11 cellular contexts compared by ENCODE assay signal in the genomic region with DNA sequence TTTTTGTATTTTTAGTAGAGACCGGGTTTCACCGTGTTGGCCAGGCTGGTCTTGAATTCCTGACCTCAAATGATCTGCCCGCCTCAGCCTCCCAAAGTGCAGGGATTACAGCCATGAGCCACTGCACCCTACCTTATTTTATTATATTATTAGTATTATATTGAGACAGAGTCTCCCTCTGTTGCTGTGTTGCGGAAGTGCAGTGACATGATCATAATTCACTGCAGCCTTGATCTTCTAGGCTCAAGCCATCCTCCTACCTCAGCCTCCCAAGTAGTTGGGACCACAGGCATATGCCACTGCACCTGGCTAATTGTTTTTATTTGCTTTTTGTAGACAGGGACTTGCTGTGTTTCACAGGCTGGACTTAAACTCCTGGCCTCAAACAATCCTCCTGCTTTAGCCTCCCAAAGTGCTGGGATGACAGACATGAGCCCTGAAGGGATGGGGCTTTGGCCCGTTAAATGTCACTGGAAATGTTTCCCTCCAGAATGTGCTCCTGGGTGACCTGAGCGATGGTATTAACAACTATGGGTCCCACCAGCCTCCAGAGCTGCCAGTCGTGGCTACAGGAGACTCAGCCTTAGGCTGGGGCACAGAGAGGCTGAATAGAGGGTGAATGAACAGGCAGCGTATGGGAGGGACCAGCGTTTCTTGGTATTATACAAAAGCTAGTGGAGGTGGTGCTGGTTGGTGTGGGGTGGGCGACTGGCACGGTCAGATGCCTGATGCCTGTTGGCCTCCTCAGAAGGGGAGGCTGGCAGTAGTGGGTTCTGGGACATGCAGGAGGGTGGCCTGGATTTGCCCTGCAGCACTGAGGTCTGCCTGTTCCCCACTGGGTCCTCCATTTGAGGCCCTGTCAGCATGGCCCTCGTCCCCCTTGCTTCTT. TPM values are rescaled to one million over a fixed set of nuclear protein-coding genes. Genes with fewer than 3 reads are reported as not detected.
DNase-seq lines count a peak whose midpoint lies in the region; TF ChIP-seq lines count a peak whose summit lies in the region.
"Had no signal": no experiment of that assay in that cellular context is flagged by ENCODE, and none has a peak within 500 bp of the region (broad histone marks: within the 10 kb centered on the region; RNA-seq: fewer than 3 reads in every experiment).

No MANE protein-coding gene starts in this region.

- H3K9me3 Mint-ChIP-seq in Calu3 (ENCODE audit: low read depth, unreplicated experiment) = no peaks in the 10 kb centered on the region
- H3K9me3 Mint-ChIP-seq: activated T-cell treated with anti-CD3 and anti-CD28 coated beads, Interleukin-2, amount 50 U/mL, for 24 hours had no signal

- H3K27me3 Mint-ChIP-seq in Calu3 (ENCODE audit: unreplicated experiment) = no peaks in the 10 kb centered on the region
- H3K27me3 Mint-ChIP-seq: activated T-cell treated with anti-CD3 and anti-CD28 coated beads, Interleukin-2, amount 50 U/mL, for 24 hours had no signal

- CTCF ChIA-PET in Calu3 (lab: Charles Lee) = interaction anchor here (0.5 to 1.5 kb wide), 2 partner anchors 16 to 58 kb away, joined by 3 read pairs; no protein-coding TSS in a partner anchor

- H3K36me3 Mint-ChIP-seq in Calu3 (ENCODE audit: insufficient read depth, unreplicated experiment) = peaks cover 22% of the 10 kb centered on the region

- no peak overlapping the region for H3K4me3 Mint-ChIP-seq in Calu3 (ENCODE audit: low read depth, unreplicated experiment)
- H3K4me3 Mint-ChIP-seq: activated T-cell treated with anti-CD3 and anti-CD28 coated beads, Interleukin-2, amount 50 U/mL, for 24 hours had no signal

- BruUV-seq in Calu3 (replicated peaks; lab: Mats Ljungman, UMichigan) = no TSS peak

- TF ChIP-seq CTCF in 22Rv1 (IDR thresholded peaks at IDR 0.05) = peak; percentile 44
- peak; percentile 25 for TF ChIP-seq CTCF in Calu3 (IDR thresholded peaks at IDR 0.05; ENCODE audit: unreplicated experiment)
- peak; percentile 49 for TF ChIP-seq CTCF in fibroblast of the aortic adventitia (IDR thresholded peaks at IDR 0.05; ENCODE audit: insufficient read depth, low read length)

- no peak overlapping the region for H3K27ac ChIP-seq in 22Rv1
- H3K27ac ChIP-seq: pancreas, SJCRH30 had no signal

- intact Hi-C loops in Calu3 (cut with micrococcal nuclease; ENCODE audit: unreplicated experiment) = loop anchor here (2.0 kb wide), 1 partner anchor 57 kb away; no protein-coding TSS in a partner anchor

- peak; percentile 30 for DNase-seq in Calu3
- DNase-seq in RKO (ENCODE audit: low spot score) = peak; percentile 51
- DNase-seq in fibroblast of the aortic adventitia (ENCODE audit: low read depth) = peak; percentile 28
- no peak for DNase-seq in NCI-H1694 (lab: John Stamatoyannopoulos, UW)
- DNase-seq in DMS114 treated with DMSO at 0.1 percent for 48 hours (lab: John Stamatoyannopoulos, UW; ENCODE audit: unreplicated experiment) = no peak
- DNase-seq in T-helper 2 cell = no peak
- no peak for DNase-seq in MV-4-11 (lab: John Stamatoyannopoulos, UW)
- DNase-seq: activated T-cell treated with anti-CD3 and anti-CD28 coated beads, Interleukin-2, amount 50 U/mL, for 24 hours had no signal

- no peaks in the 10 kb centered on the region for H3K4me1 Mint-ChIP-seq in Calu3 (ENCODE audit: low read depth, unreplicated experiment)

- no peak overlapping the region for H3K4me3 ChIP-seq in fibroblast of the aortic adventitia (ENCODE audit: low read depth, low read length)
- H3K4me3 ChIP-seq: pancreas, SJCRH30 had no signal

- no peak overlapping the region for H3K27ac Mint-ChIP-seq in Calu3 (ENCODE audit: unreplicated experiment)
- H3K27ac Mint-ChIP-seq: activated T-cell treated with anti-CD3 and anti-CD28 coated beads, Interleukin-2, amount 50 U/mL, for 24 hours had no signal

RNA-seq across cellular contexts. Expression of gene TANGO2, which starts 7.3 kb away (rescaled TPM):
- total RNA-seq in Calu3 (2022) (33.5 and 41.4 TPM in 2 replicates), fibroblast of the aortic adventitia (ENCODE audit: low replicate concordance) (25.7 and 41.7 TPM in 2 replicates)

RNA-seq across cellular contexts. Expression of gene ARVCF, which starts 11.6 kb away (rescaled TPM):
- total RNA-seq in Calu3 (2022) (19.7 and 21.7 TPM in 2 replicates), fibroblast of the aortic adventitia (ENCODE audit: low replicate concordance) (9.7 and 12.9 TPM in 2 replicates)

RNA-seq across cellular contexts. Expression of gene DGCR8, which starts 51.8 kb away (rescaled TPM):
- total RNA-seq in Calu3 (2022) (53.1 and 54.7 TPM in 2 replicates), fibroblast of the aortic adventitia (ENCODE audit: low replicate concordance) (22.0 and 29.0 TPM in 2 replicates)

Comparison
In these comparisons a context has a peak if more than half of its experiments do, and no peak if none do; other contexts are left out.
1. DNase-seq: peak in Calu3 (single experiment), RKO (single experiment) and fibroblast of the aortic adventitia (single experiment); none in NCI-H1694 (single experiment), DMS114 treated with DMSO at 0.1 percent for 48 hours (single experiment), T-helper 2 cell (0 of 5) and MV-4-11 (single experiment).
2. Peak in every context shown above with its lines, with median percentiles within 50 percentile points of each other: CTCF ChIP-seq.